8 cellular contexts compared by ENCODE assay signal in genomic region chr15:88638626-88639372, GRCh38. TPM values are rescaled to one million over a fixed set of nuclear protein-coding genes. Genes with fewer than 3 reads are reported as not detected.
DNase-seq lines count a peak whose midpoint lies in the region; ATAC-seq and TF ChIP-seq lines count a peak whose summit lies in the region.

TSS of gene ISG20 (plus strand) at chr15:88639016. CDS start at chr15:88639367, 351 bp downstream.

- no peaks in the 10 kb centered on the region for H3K27me3 ChIP-seq in BLaER1 treated with 17β-estradiol and CSF1 and Interleukin-3, amounts not matched to agents 10 nM and 100 nM
- H3K27me3 ChIP-seq in dorsolateral prefrontal cortex: no peaks in the 10 kb centered on the region

- H3K27me3 Mint-ChIP-seq in activated CD4-positive, alpha-beta memory T cell treated with anti-CD3 and anti-CD28 coated beads for 36 hours: no peaks in the 10 kb centered on the region

- ATAC-seq in HG03439 (IDR thresholded peaks at IDR 0.05; ENCODE audit: unreplicated experiment): peak; percentile 71

- peak within 1 kb of the TSS; percentile 99 for H3K27ac Mint-ChIP-seq in activated CD4-positive, alpha-beta memory T cell treated with anti-CD3 and anti-CD28 coated beads for 36 hours

- H3K4me1 ChIP-seq in BLaER1 treated with 17β-estradiol and CSF1 and Interleukin-3, amounts not matched to agents 10 nM and 100 nM: peaks cover 80 to 88% (median 85%) of the 10 kb centered on the region in 10 experiments

- peak within 1 kb of the TSS; percentile 89 to 96 (median 93) for H3K27ac ChIP-seq in BLaER1 treated with 17β-estradiol and CSF1 and Interleukin-3, amounts not matched to agents 10 nM and 100 nM
- H3K27ac ChIP-seq in dorsolateral prefrontal cortex: peak within 1 kb of the TSS; percentile 56 to 96 (median 90)

- peaks cover 0 to 15% (median 0%) of the 10 kb centered on the region in 11 experiments; a peak in 5 of 22 replicates for H4K20me1 ChIP-seq in BLaER1 treated with 17β-estradiol and CSF1 and Interleukin-3, amounts not matched to agents 10 nM and 100 nM

- peaks cover 35% of the 10 kb centered on the region for H3K36me3 Mint-ChIP-seq in activated CD4-positive, alpha-beta memory T cell treated with anti-CD3 and anti-CD28 coated beads for 36 hours

- WGBS in lower leg skin, 2 donors: 6 to 8% methylated on average over 27 of the region's 27 CpGs

- H3K9me3 Mint-ChIP-seq in activated CD4-positive, alpha-beta memory T cell treated with anti-CD3 and anti-CD28 coated beads for 36 hours: no peaks in the 10 kb centered on the region

- H3K36me3 ChIP-seq in BLaER1 treated with 17β-estradiol and CSF1 and Interleukin-3, amounts not matched to agents 10 nM and 100 nM: peaks cover 0 to 29% (median 16%) of the 10 kb centered on the region in 11 experiments; a peak in 18 of 22 replicates

- H3K4me3 Mint-ChIP-seq in activated CD4-positive, alpha-beta memory T cell treated with anti-CD3 and anti-CD28 coated beads for 36 hours: peak within 1 kb of the TSS; percentile 82

- TF ChIP-seq CTCF in dorsolateral prefrontal cortex (IDR thresholded peaks at IDR 0.05 in 54 of 56, conservative IDR thresholded peaks at IDR 0.05 in 2 of 56; ENCODE audit: low read depth in 1 of 56, partially characterized antibody in 56 of 56) (peak in 48 of 56 donors; percentile 10 to 62 (median 40)), lower leg skin (IDR thresholded peaks at IDR 0.05) (peak in 1 of 3 donors; percentile 36)

- H3K9ac ChIP-seq in BLaER1 treated with 17β-estradiol and CSF1 and Interleukin-3, amounts not matched to agents 10 nM and 100 nM: peak within 1 kb of the TSS; percentile 77 to 86 (median 80)

- H3K4me2 ChIP-seq in BLaER1 treated with 17β-estradiol and CSF1 and Interleukin-3, amounts not matched to agents 10 nM and 100 nM: peak within 1 kb of the TSS; percentile 86 to 98 (median 95)

- DNase-seq in GM19238 (ENCODE audit: insufficient read length, low spot score) (peak; percentile 88), NCI-H774 (lab: John Stamatoyannopoulos, UW) (peak; percentile 70), dorsolateral prefrontal cortex (peak in 9 of 10 donors; percentile 58 to 90 (median 78)), lower leg skin (ENCODE audit: low spot score in 2 of 2) (peak; percentile 92 to 98)
- DNase-seq in activated CD4-positive, alpha-beta memory T cell treated with anti-CD3 and anti-CD28 coated beads for 36 hours: peak; percentile 99
- peak; percentile 86 to 96 (median 94) for DNase-seq in stimulated activated CD4-positive, alpha-beta T cell treated with anti-CD3 and anti-CD28 coated beads, TNF-alpha, amount 100 ng/mL, for 1 hour (ENCODE audit: low read depth in 3 of 3, low spot score in 1 of 3)

- peak within 1 kb of the TSS; percentile 48 to 66 (median 56) for H3K4me3 ChIP-seq in BLaER1 treated with 17β-estradiol and CSF1 and Interleukin-3, amounts not matched to agents 10 nM and 100 nM
- peak within 1 kb of the TSS; percentile 27 to 71 (median 55) for H3K4me3 ChIP-seq in dorsolateral prefrontal cortex
- H3K4me3 ChIP-seq in lower leg skin (ENCODE audit: low read depth, poor library complexity, severe bottlenecking): peak within 1 kb of the TSS; percentile 20

- CTCF ChIA-PET in activated CD4-positive, alpha-beta memory T cell treated with anti-CD3 and anti-CD28 coated beads for 36 hours (lab: Charles Lee): interaction anchor here (0.5 to 2.4 kb wide), 11 partner anchors 16 to 539 kb away, joined by 3 to 12 read pairs (median 5); partner anchors contain the start of genes HAPLN3, MRPL46 and MRPS11

- POLR2A ChIA-PET in activated CD4-positive, alpha-beta memory T cell treated with anti-CD3 and anti-CD28 coated beads for 36 hours (lab: Charles Lee): interaction anchor here (0.6 to 1.7 kb wide), 6 partner anchors 11 to 529 kb away, joined by 3 to 30 read pairs (median 4); no protein-coding TSS in a partner anchor

- peaks cover 74% of the 10 kb centered on the region for H3K4me1 Mint-ChIP-seq in activated CD4-positive, alpha-beta memory T cell treated with anti-CD3 and anti-CD28 coated beads for 36 hours (ENCODE audit: low read depth)

- intact Hi-C loops in activated CD4-positive, alpha-beta memory T cell treated with anti-CD3 and anti-CD28 coated beads for 36 hours (cut with micrococcal nuclease): loop anchor here (1.0 kb wide), 3 partner anchors 15 to 92 kb away; partner anchors contain the start of gene DET1
- intact Hi-C loops in dorsolateral prefrontal cortex (cut with DNase I): no loop called here
- intact Hi-C loops in lower leg skin (cut with DNase I; ENCODE audit: low total_unique reads): no loop called here

- H3K9me3 ChIP-seq in BLaER1 treated with 17β-estradiol and CSF1 and Interleukin-3, amounts not matched to agents 10 nM and 100 nM (replicated peaks in 1 of 11): no peaks in the 10 kb centered on the region

- no peak for TF ChIP-seq POLR2A in lower leg skin (IDR thresholded peaks at IDR 0.05)

RNA-seq across cellular contexts. Expression of gene ISG20, which starts in this region (rescaled TPM):
- total RNA-seq in activated CD4-positive, alpha-beta memory T cell treated with anti-CD3 and anti-CD28 coated beads for 36 hours: 10 to 100 TPM; 68.2 to 74.5 TPM
- total RNA-seq in dorsolateral prefrontal cortex (10 to 100 TPM in 20 of 120 experiments, 1 to 10 TPM in 100; 1.0 to 28.7 (median 6.0) TPM), lower leg skin (10 to 100 TPM in 3 of 4 donors, 1 to 10 TPM in 1; 4.3 to 26.7 (median 11.8) TPM)

Comparison
In these comparisons a context has a peak if more than half of its experiments do, and no peak if none do; other contexts are left out.
1. Peak in every context shown above with its lines: DNase-seq, ATAC-seq, H3K4me3 ChIP-seq and H3K27ac ChIP-seq.